ENCODE assay signal across 13 cellular contexts in the genomic region with DNA sequence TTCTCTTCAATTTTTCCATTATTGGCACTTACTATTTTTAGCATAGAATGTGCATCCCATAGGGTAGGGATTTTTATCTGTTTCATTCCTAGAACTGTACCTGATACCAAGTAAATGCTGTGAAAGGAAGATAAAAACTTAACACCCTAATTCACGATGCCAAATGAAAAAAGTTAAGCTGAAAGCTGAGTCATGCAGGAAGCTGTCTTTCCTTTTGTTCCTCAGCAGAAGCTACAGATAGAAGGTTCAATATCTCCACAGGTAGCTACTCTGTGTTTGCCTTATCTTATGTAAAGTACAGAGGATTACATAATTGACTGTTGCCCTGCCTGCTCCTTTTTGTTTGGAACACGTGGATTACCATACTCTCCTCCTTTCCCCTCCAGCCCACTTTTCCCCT.
DNase-seq lines count a peak whose midpoint lies in the region; ATAC-seq, FAIRE-seq and TF ChIP-seq lines count a peak whose summit lies in the region.
"Had no signal": no experiment of that assay in that cellular context is flagged by ENCODE, and none has a peak within 500 bp of the region (broad histone marks: within the 10 kb centered on the region; RNA-seq: fewer than 3 reads in every experiment).

No MANE protein-coding gene starts in this region.

- ATAC-seq in K562 (peak; percentile 90), GM18867 (IDR thresholded peaks at IDR 0.05; ENCODE audit: unreplicated experiment) (no peak)

- H3K27me3 ChIP-seq in K562 (ENCODE audit: control insufficient read depth in 2 of 2, insufficient read depth in 2 of 2, low read length in 2 of 2) (no peaks in the 10 kb centered on the region), mesendoderm (ENCODE audit: insufficient read depth, low read length, poor library complexity) (no peaks in the 10 kb centered on the region)
- H3K27me3 ChIP-seq: sigmoid colon had no signal

- WGBS in K562 (ENCODE audit: insufficient coverage, low coverage, missing lambda C conversion rate) = 0% methylated on average over 2 of the region's 2 CpGs
- WGBS in mesendoderm (ENCODE audit: extremely low coverage, insufficient coverage, low lambda C conversion rate) = no CpG with 5 or more reads among the region's 2 CpGs

- H2BK15ac ChIP-seq in mesendoderm (replicated peaks; ENCODE audit: low read depth) = no peak overlapping the region

- no peak for TF ChIP-seq CTCF in K562 (IDR thresholded peaks at IDR 0.05 in 2 of 3, conservative IDR thresholded peaks at IDR 0.05 in 1 of 3; ENCODE audit: insufficient read depth in 2 of 3, low read depth in 1 of 3, low read length in 3 of 3)

- no peak overlapping the region for H4K8ac ChIP-seq in mesendoderm (ENCODE audit: low read depth, low read length)

- no peak overlapping the region for H3K4ac ChIP-seq in mesendoderm (ENCODE audit: low read depth, low read length)

- H3K4me1 ChIP-seq in K562 (replicated peaks in 1 of 2; ENCODE audit: control insufficient read depth in 2 of 2, insufficient read depth in 2 of 2, low read length in 2 of 2) (peaks cover 0 to 12% of the 10 kb centered on the region in 2 experiments; a peak in 2 of 5 replicates), mesendoderm (ENCODE audit: control insufficient read depth, low read depth, low read length) (no peaks in the 10 kb centered on the region)

- TF ChIP-seq POLR2A in K562 (conservative IDR thresholded peaks at IDR 0.05) = no peak

- H3K4me2 ChIP-seq in K562 (ENCODE audit: insufficient read depth, low read length) = peak overlapping the region; percentile 52; the same call in 1 of the 2 replicates
- no peak overlapping the region for H3K4me2 ChIP-seq in mesendoderm (ENCODE audit: low read length)

- H3K9me1 ChIP-seq in K562 (ENCODE audit: control insufficient read depth, insufficient read depth, low read length) = no peaks in the 10 kb centered on the region

- CTCF ChIA-PET in K562 (lab: Yijun Ruan, JAX; ENCODE audit: low intra/inter-chr PET ratio) = no interaction called here

- no peak overlapping the region for H2BK120ac ChIP-seq in mesendoderm (ENCODE audit: low read depth, low read length)

- peak in 2 of 3 experiments; percentile 19 to 70 for DNase-seq in NCI-H1417 (lab: John Stamatoyannopoulos, UW)
- no peak for DNase-seq in NCI-H1417 treated with DMSO at 0.1 percent for 48 hours (lab: John Stamatoyannopoulos, UW)
- peak; percentile 85 for DNase-seq in NCI-H146 treated with DMSO at 0.1 percent for 48 hours (lab: John Stamatoyannopoulos, UW; ENCODE audit: unreplicated experiment)
- DNase-seq in K562 (ENCODE audit: extremely low read depth in 1 of 4, low spot score in 3 of 4) = peak; percentile 27 to 82 (median 37)
- DNase-seq in mesendoderm = peak; percentile 96
- DNase-seq in HCEC 1CT = no peak
- no peak for DNase-seq in NCI-H1694 treated with DMSO at 0.1 percent for 48 hours (lab: John Stamatoyannopoulos, UW)
- DNase-seq: activated naive CD4-positive, alpha-beta T cell treated with anti-CD3 and anti-CD28 coated beads for 36 hours; sigmoid colon; T-helper 9 cell had no signal

- peak overlapping the region; percentile 51; the same call in 1 of the 2 replicates for H2AFZ ChIP-seq in K562 (ENCODE audit: low read depth, low read length)

- intact Hi-C loops in K562 (cut with micrococcal nuclease) = loop anchor here (5.0 kb wide), 1 partner anchor 79 kb away; the partner anchor contains the start of genes ANKRD37 and LRP2BP

- H4K5ac ChIP-seq in mesendoderm (ENCODE audit: low read length) = no peak overlapping the region

- peak; percentile 86 for TF ChIP-seq EP300 in K562 (IDR thresholded peaks at IDR 0.05; ENCODE audit: low read length)

- no peak overlapping the region for H3K18ac ChIP-seq in mesendoderm (ENCODE audit: low read length)

- no peak overlapping the region for H3K56ac ChIP-seq in mesendoderm (ENCODE audit: low read length)

- H4K20me1 ChIP-seq in K562 (replicated peaks; ENCODE audit: control insufficient read depth, insufficient read depth, low read length) = no peaks in the 10 kb centered on the region

- BruUV-seq in K562 (replicated peaks; lab: Mats Ljungman, UMichigan) = no TSS peak

- H3K4me3 ChIP-seq in K562 = no peak overlapping the region
- H3K4me3 ChIP-seq in mesendoderm (ENCODE audit: low read length) = no peak overlapping the region
- H3K4me3 ChIP-seq: lung, sigmoid colon had no signal

- H3K9ac ChIP-seq in K562 (ENCODE audit: insufficient read depth in 1 of 2, low read depth in 2 of 2, low read length in 2 of 2) = peak overlapping the region in 1 of 2 experiments; percentile 33; a peak in 1 of 4 replicates
- no peak overlapping the region for H3K9ac ChIP-seq in mesendoderm (ENCODE audit: low read length)

- H2AK5ac ChIP-seq in mesendoderm (ENCODE audit: low read length) = no peak overlapping the region

- H3K36me3 ChIP-seq in K562 (ENCODE audit: control insufficient read depth, insufficient read depth, low read length) (peaks cover 15% of the 10 kb centered on the region; the same call in 2 of the 3 replicates), mesendoderm (ENCODE audit: control insufficient read depth, insufficient read depth, low read length) (no peaks in the 10 kb centered on the region)

- no peak overlapping the region for H3K23ac ChIP-seq in mesendoderm (ENCODE audit: low read length)

- H3K27ac ChIP-seq in K562 (ENCODE audit: extremely low read depth, low read depth, low read length) (peak overlapping the region; percentile 72), mesendoderm (ENCODE audit: low read depth, low read length) (no peak overlapping the region)
- H3K27ac ChIP-seq: sigmoid colon had no signal

- peak; percentile 85 for FAIRE-seq in K562 (lab: Jason Lieb, UNC)
- FAIRE-seq: A204.1 had no signal

- H2BK5ac ChIP-seq in mesendoderm (ENCODE audit: low read length) = no peak overlapping the region

- POLR2A ChIA-PET in K562 (lab: Yijun Ruan, JAX) = interaction anchor here (0.9 to 1.0 kb wide), 2 partner anchors 20 to 77 kb away, joined by 3 read pairs; partner anchors contain the start of gene LRP2BP

- no peak for TF ChIP-seq RAD21 in K562 (CRISPR knock-in tag; conservative IDR thresholded peaks at IDR 0.05 in 1 of 2, IDR thresholded peaks at IDR 0.05 in 1 of 2)

- peaks cover 4% of the 10 kb centered on the region for H3K9me3 ChIP-seq in K562 (replicated peaks; ENCODE audit: control insufficient read depth, insufficient read depth, low read depth, low read length)
- H3K9me3 ChIP-seq: sigmoid colon had no signal

- H3K79me2 ChIP-seq in K562 (ENCODE audit: control insufficient read depth, insufficient read depth, low read length) (no peaks in the 10 kb centered on the region), mesendoderm (ENCODE audit: control insufficient read depth, insufficient read depth, low read length) (no peaks in the 10 kb centered on the region)

- H3K79me1 ChIP-seq in mesendoderm (ENCODE audit: low read length) = no peaks in the 10 kb centered on the region

- in situ Hi-C loops in K562 (cut with MboI) = no loop called here

TF ChIP-seq in K562, 482 proteins besides CTCF, POLR2A, EP300 and RAD21 (continues in another document):
- no peak for TF ChIP-seq ZNF217 (CRISPR knock-in tag; IDR thresholded peaks at IDR 0.05)
- no peak for TF ChIP-seq SRSF3 (IDR thresholded peaks at IDR 0.05; ENCODE audit: insufficient read depth, low read length)
- TF ChIP-seq CHCHD3 (CRISPR knock-in tag; IDR thresholded peaks at IDR 0.05) = no peak
- no peak for TF ChIP-seq PRPF4 (IDR thresholded peaks at IDR 0.05; ENCODE audit: insufficient read depth, low read depth, low read length, poor library complexity, severe bottlenecking)
- no peak for TF ChIP-seq SMC3 (conservative IDR thresholded peaks at IDR 0.05; ENCODE audit: insufficient read depth, low read depth, low read length)
- peak in 1 of 2 experiments; percentile 45; a peak in 2 of 4 replicates for TF ChIP-seq TBL1XR1 (IDR thresholded peaks at IDR 0.05; ENCODE audit: low read length in 2 of 2)
- TF ChIP-seq ZNF551 (CRISPR knock-in tag; IDR thresholded peaks at IDR 0.05) = no peak
- TF ChIP-seq, protein P1, sequence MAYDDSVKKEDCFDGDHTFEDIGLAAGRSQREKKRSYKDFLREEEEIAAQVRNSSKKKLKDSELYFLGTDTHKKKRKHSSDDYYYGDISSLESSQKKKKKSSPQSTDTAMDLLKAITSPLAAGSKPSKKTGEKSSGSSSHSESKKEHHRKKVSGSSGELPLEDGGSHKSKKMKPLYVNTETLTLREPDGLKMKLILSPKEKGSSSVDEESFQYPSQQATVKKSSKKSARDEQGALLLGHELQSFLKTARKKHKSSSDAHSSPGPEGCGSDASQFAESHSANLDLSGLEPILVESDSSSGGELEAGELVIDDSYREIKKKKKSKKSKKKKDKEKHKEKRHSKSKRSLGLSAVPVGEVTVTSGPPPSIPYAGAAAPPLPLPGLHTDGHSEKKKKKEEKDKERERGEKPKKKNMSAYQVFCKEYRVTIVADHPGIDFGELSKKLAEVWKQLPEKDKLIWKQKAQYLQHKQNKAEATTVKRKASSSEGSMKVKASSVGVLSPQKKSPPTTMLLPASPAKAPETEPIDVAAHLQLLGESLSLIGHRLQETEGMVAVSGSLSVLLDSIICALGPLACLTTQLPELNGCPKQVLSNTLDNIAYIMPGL (CRISPR knock-in tag; IDR thresholded peaks at IDR 0.05) = no peak
- no peak for TF ChIP-seq ZNF282 (CRISPR knock-in tag; IDR thresholded peaks at IDR 0.05)
- no peak for TF ChIP-seq SLC30A9 (CRISPR knock-in tag; IDR thresholded peaks at IDR 0.05)
- no peak for TF ChIP-seq ZNF24 (IDR thresholded peaks at IDR 0.05)
- TF ChIP-seq ZNF639 (CRISPR knock-in tag; conservative IDR thresholded peaks at IDR 0.05 in 1 of 2, IDR thresholded peaks at IDR 0.05 in 1 of 2) = no peak

Comparison
In these comparisons a context has a peak if more than half of its experiments do, and no peak if none do; other contexts are left out.
1. DNase-seq: peak in NCI-H1417 (2 of 3), NCI-H146 treated with DMSO at 0.1 percent for 48 hours (single experiment), K562 (4 of 4) and mesendoderm (single experiment); none in NCI-H1417 treated with DMSO at 0.1 percent for 48 hours (single experiment), HCEC 1CT (single experiment) and NCI-H1694 treated with DMSO at 0.1 percent for 48 hours (single experiment).